29 cellular contexts compared by ENCODE assay signal in the genomic region with DNA sequence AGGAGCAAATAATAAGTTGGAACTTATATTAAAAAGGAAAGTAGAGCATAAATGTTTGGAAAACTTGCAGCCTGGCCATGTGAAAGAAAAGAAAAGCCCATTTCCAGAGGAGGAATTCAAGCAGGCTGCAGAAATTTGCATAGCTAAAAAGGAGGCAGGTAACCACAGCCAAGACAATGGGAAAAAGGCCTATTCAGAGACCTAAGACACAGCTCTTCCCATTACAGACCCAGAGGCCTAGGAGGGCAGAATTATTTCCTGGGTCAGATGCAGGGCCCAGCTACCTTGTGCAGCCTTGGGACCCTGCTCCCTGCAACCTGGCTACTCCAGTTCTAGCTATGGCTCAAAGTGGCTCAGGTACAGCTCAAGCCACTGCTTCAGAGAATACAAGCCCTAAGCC.
"Had no signal": no experiment of that assay in that cellular context is flagged by ENCODE, and none has a peak within 500 bp of the region (broad histone marks: within the 10 kb centered on the region; RNA-seq: fewer than 3 reads in every experiment).

No MANE protein-coding gene starts in this region.

- H3K9me3 ChIP-seq: ascending aorta, colonic mucosa, esophagus squamous epithelium, gastroesophageal sphincter had no signal

- DNase-seq: activated CD4-positive, alpha-beta memory T cell treated with anti-CD3 and anti-CD28 coated beads, Interleukin-2, amount 10 ng/mL, durations not matched to agents 7 days and 5 days; activated CD4-positive, alpha-beta T cell treated with anti-CD3 and anti-CD28 coated beads for 1 hour; activated CD4-positive, alpha-beta T cell treated with anti-CD3 and anti-CD28 coated beads for 4 hours; activated CD4-positive, alpha-beta T cell treated with anti-CD3 and anti-CD28 coated beads, Interleukin-2, amount 10 ng/mL, durations not matched to agents 7 days and 5 days; activated CD4-positive, alpha-beta T cell treated with anti-CD3 and anti-CD28 coated beads, Interleukin-2, amount 50 U/mL, for 4 hours; activated CD8-positive, alpha-beta memory T cell treated with anti-CD3 and anti-CD28 coated beads, Interleukin-2, amount 50 U/mL, for 48 hours; activated gamma-delta T cell; activated naive CD4-positive, alpha-beta T cell; activated naive CD4-positive, alpha-beta T cell treated with anti-CD3 and anti-CD28 coated beads, Interleukin-2, amount 10 ng/mL, durations not matched to agents 7 days and 5 days; activated naive CD8-positive, alpha-beta T cell treated with anti-CD3 and anti-CD28 coated beads, Interleukin-2, amount 10 ng/mL, durations not matched to agents 7 days and 5 days; activated T-cell treated with anti-CD3 and anti-CD28 coated beads for 4 hours; activated T-cell treated with anti-CD3 and anti-CD28 coated beads, Interleukin-2, amount 50 U/mL, for 24 hours; activated T-cell treated with anti-CD3 and anti-CD28 coated beads, Interleukin-2, amount 50 U/mL, for 72 hours; central memory CD4-positive, alpha-beta T cell; cerebellar nuclear complex; colonic mucosa; effector CD8-positive, alpha-beta T cell; esophagus squamous epithelium; foreskin melanocyte; T-helper 2 cell had no signal

- H3K27ac Mint-ChIP-seq: activated CD4-positive, alpha-beta memory T cell treated with anti-CD3 and anti-CD28 coated beads, Interleukin-2, amount 10 ng/mL, durations not matched to agents 7 days and 5 days; activated CD4-positive, alpha-beta T cell treated with anti-CD3 and anti-CD28 coated beads, Interleukin-2, amount 10 ng/mL, durations not matched to agents 7 days and 5 days; activated naive CD4-positive, alpha-beta T cell treated with anti-CD3 and anti-CD28 coated beads, Interleukin-2, amount 10 ng/mL, durations not matched to agents 7 days and 5 days; activated naive CD4-positive, alpha-beta T cell treated with anti-CD3 and anti-CD28 coated beads, Interleukin-2, amount 50 U/mL, for 72 hours; activated naive CD8-positive, alpha-beta T cell treated with anti-CD3 and anti-CD28 coated beads, Interleukin-2, amount 10 ng/mL, durations not matched to agents 7 days and 5 days; activated T-cell treated with anti-CD3 and anti-CD28 coated beads, Interleukin-2, amount 50 U/mL, for 24 hours; activated T-cell treated with anti-CD3 and anti-CD28 coated beads, Interleukin-2, amount 50 U/mL, for 72 hours; brain had no signal

- H3K4me3 Mint-ChIP-seq: activated CD4-positive, alpha-beta memory T cell treated with anti-CD3 and anti-CD28 coated beads, Interleukin-2, amount 10 ng/mL, durations not matched to agents 7 days and 5 days; activated CD4-positive, alpha-beta T cell treated with anti-CD3 and anti-CD28 coated beads, Interleukin-2, amount 10 ng/mL, durations not matched to agents 7 days and 5 days; activated naive CD4-positive, alpha-beta T cell treated with anti-CD3 and anti-CD28 coated beads, Interleukin-2, amount 10 ng/mL, durations not matched to agents 7 days and 5 days; activated naive CD8-positive, alpha-beta T cell treated with anti-CD3 and anti-CD28 coated beads, Interleukin-2, amount 10 ng/mL, durations not matched to agents 7 days and 5 days; activated T-cell treated with anti-CD3 and anti-CD28 coated beads, Interleukin-2, amount 50 U/mL, for 24 hours; activated T-cell treated with anti-CD3 and anti-CD28 coated beads, Interleukin-2, amount 50 U/mL, for 72 hours; brain had no signal

- H3K27me3 ChIP-seq: ascending aorta, breast epithelium, cardiac muscle cell, colonic mucosa, esophagus squamous epithelium, gastroesophageal sphincter had no signal

- H3K27ac ChIP-seq: ascending aorta, breast epithelium, cardiac muscle cell, colonic mucosa, epithelial cell of prostate, esophagus squamous epithelium, gastroesophageal sphincter had no signal

- FAIRE-seq: endometrium, endothelial cell of umbilical vein had no signal

- H3K4me1 ChIP-seq: ascending aorta, breast epithelium, colonic mucosa, esophagus squamous epithelium, gastroesophageal sphincter had no signal

- H3K27me3 Mint-ChIP-seq: activated CD4-positive, alpha-beta memory T cell treated with anti-CD3 and anti-CD28 coated beads, Interleukin-2, amount 10 ng/mL, durations not matched to agents 7 days and 5 days; activated CD4-positive, alpha-beta T cell treated with anti-CD3 and anti-CD28 coated beads, Interleukin-2, amount 10 ng/mL, durations not matched to agents 7 days and 5 days; activated naive CD4-positive, alpha-beta T cell treated with anti-CD3 and anti-CD28 coated beads, Interleukin-2, amount 10 ng/mL, durations not matched to agents 7 days and 5 days; activated naive CD8-positive, alpha-beta T cell treated with anti-CD3 and anti-CD28 coated beads, Interleukin-2, amount 10 ng/mL, durations not matched to agents 7 days and 5 days; activated T-cell treated with anti-CD3 and anti-CD28 coated beads, Interleukin-2, amount 50 U/mL, for 24 hours had no signal

- H3K4me3 ChIP-seq: ascending aorta, breast epithelium, cardiac muscle cell, colonic mucosa, esophagus squamous epithelium, gastroesophageal sphincter had no signal

- ATAC-seq: activated naive CD4-positive, alpha-beta T cell treated with anti-CD3 and anti-CD28 coated beads, Interleukin-2, amount 50 U/mL, for 72 hours; activated T-cell treated with anti-CD3 and anti-CD28 coated beads, Interleukin-2, amount 50 U/mL, for 72 hours; gastroesophageal sphincter had no signal

- H3K36me3 Mint-ChIP-seq: activated naive CD4-positive, alpha-beta T cell treated with anti-CD3 and anti-CD28 coated beads, Interleukin-2, amount 10 ng/mL, durations not matched to agents 7 days and 5 days; activated naive CD4-positive, alpha-beta T cell treated with anti-CD3 and anti-CD28 coated beads, Interleukin-2, amount 50 U/mL, for 72 hours; activated naive CD8-positive, alpha-beta T cell treated with anti-CD3 and anti-CD28 coated beads, Interleukin-2, amount 10 ng/mL, durations not matched to agents 7 days and 5 days; brain had no signal

- H3K4me1 Mint-ChIP-seq: activated CD4-positive, alpha-beta memory T cell treated with anti-CD3 and anti-CD28 coated beads, Interleukin-2, amount 10 ng/mL, durations not matched to agents 7 days and 5 days; activated CD4-positive, alpha-beta T cell treated with anti-CD3 and anti-CD28 coated beads, Interleukin-2, amount 10 ng/mL, durations not matched to agents 7 days and 5 days; activated naive CD4-positive, alpha-beta T cell treated with anti-CD3 and anti-CD28 coated beads, Interleukin-2, amount 10 ng/mL, durations not matched to agents 7 days and 5 days; activated naive CD8-positive, alpha-beta T cell treated with anti-CD3 and anti-CD28 coated beads, Interleukin-2, amount 10 ng/mL, durations not matched to agents 7 days and 5 days; brain had no signal

- H3K36me3 ChIP-seq: ascending aorta, cardiac muscle cell, colonic mucosa, esophagus squamous epithelium, gastroesophageal sphincter had no signal
